In genomic region chr17:38352245-38353083, GRCh38 we compare ENCODE assay signal across 7 cellular contexts. TPM values are rescaled to one million over a fixed set of nuclear protein-coding genes. Genes with fewer than 3 reads are reported as not detected.
DNase-seq lines count a peak whose midpoint lies in the region; ATAC-seq and FAIRE-seq lines count a peak whose summit lies in the region.

No MANE protein-coding gene starts in this region.

- ATAC-seq in HG02973 (IDR thresholded peaks at IDR 0.05; ENCODE audit: unreplicated experiment), result peak; percentile 1

- peak; percentile 8 for DNase-seq in GM18507 (ENCODE audit: extremely low spot score, insufficient read length, low read depth)
- peak; percentile 30 for DNase-seq in UCSD-AML1 (lab: John Stamatoyannopoulos, UW; ENCODE audit: unreplicated experiment)
- DNase-seq in effector memory CD4-positive, alpha-beta T cell, result no peak
- peak; percentile 52 for DNase-seq in mesenchymal stem cell
- DNase-seq in cerebellar nuclear complex (lab: John Stamatoyannopoulos, UW), result no peak

- no peak overlapping the region for H2AK5ac ChIP-seq in mesenchymal stem cell (ENCODE audit: low read length, severe bottlenecking)

- H3K23ac ChIP-seq in mesenchymal stem cell (ENCODE audit: low read length in 2 of 2), result peak overlapping the region; percentile 70 to 99

- H3K18ac ChIP-seq in mesenchymal stem cell (ENCODE audit: low read depth in 1 of 2, low read length in 2 of 2), result peak overlapping the region; percentile 66 to 83

- no peak overlapping the region for H2BK5ac ChIP-seq in mesenchymal stem cell (ENCODE audit: low read depth, low read length, poor library complexity, severe bottlenecking)

- no peaks in the 10 kb centered on the region for H3K9me3 ChIP-seq in effector memory CD4-positive, alpha-beta T cell (ENCODE audit: control insufficient read depth, low read length)
- H3K9me3 ChIP-seq in mesenchymal stem cell (ENCODE audit: control insufficient read depth, low read length) (no peaks in the 10 kb centered on the region), subcutaneous abdominal adipose tissue (ENCODE audit: control insufficient read depth in 5 of 5, low read length in 5 of 5) (no peaks in the 10 kb centered on the region)

- peak overlapping the region; percentile 7 for H4K8ac ChIP-seq in mesenchymal stem cell (ENCODE audit: low read length)

- peak overlapping the region; percentile 44 for H3K27ac ChIP-seq in effector memory CD4-positive, alpha-beta T cell (ENCODE audit: insufficient read depth, low read length, poor library complexity, severe bottlenecking)
- no peak overlapping the region for H3K27ac ChIP-seq in mesenchymal stem cell (ENCODE audit: low read length, poor library complexity, severe bottlenecking)
- H3K27ac ChIP-seq in subcutaneous abdominal adipose tissue (ENCODE audit: low read depth, low read length), result peak overlapping the region; percentile 50

- peaks cover 10% of the 10 kb centered on the region for H3K79me1 ChIP-seq in mesenchymal stem cell (replicated peaks; ENCODE audit: low read length, poor library complexity, severe bottlenecking)

- H3K4me2 ChIP-seq in mesenchymal stem cell (ENCODE audit: low read length, poor library complexity, severe bottlenecking), result peak overlapping the region; percentile 76

- no peaks in the 10 kb centered on the region for H3K36me3 ChIP-seq in effector memory CD4-positive, alpha-beta T cell (ENCODE audit: control insufficient read depth, insufficient read depth, low read length)
- H3K36me3 ChIP-seq in mesenchymal stem cell (ENCODE audit: control insufficient read depth in 1 of 2, insufficient read depth in 2 of 2, low read depth in 1 of 2, low read length in 2 of 2) (no peaks in the 10 kb centered on the region), subcutaneous abdominal adipose tissue (ENCODE audit: control insufficient read depth in 5 of 5, insufficient read depth in 5 of 5, low read length in 5 of 5) (no peaks in the 10 kb centered on the region)

- peak overlapping the region; percentile 72 for H3K4me3 ChIP-seq in effector memory CD4-positive, alpha-beta T cell (ENCODE audit: insufficient read depth, low read depth, low read length, poor library complexity, severe bottlenecking)
- H3K4me3 ChIP-seq in mesenchymal stem cell (ENCODE audit: insufficient read depth in 1 of 2, low read depth in 1 of 2, low read length in 2 of 2), result peak overlapping the region; percentile 80 to 89
- peak overlapping the region; percentile 71 to 88 (median 82) for H3K4me3 ChIP-seq in subcutaneous abdominal adipose tissue (ENCODE audit: low read depth in 1 of 5, low read length in 5 of 5)

- peak overlapping the region in 1 of 2 experiments; percentile 71 for H3K14ac ChIP-seq in mesenchymal stem cell (ENCODE audit: low read length in 2 of 2)

- peak overlapping the region; percentile 39 to 70 for H3K4ac ChIP-seq in mesenchymal stem cell (ENCODE audit: low read depth in 1 of 2, low read length in 2 of 2)

- H2AFZ ChIP-seq in mesenchymal stem cell (ENCODE audit: low read depth, low read length), result peak overlapping the region; percentile 60

- H2BK12ac ChIP-seq in mesenchymal stem cell (ENCODE audit: low read length in 2 of 2), result peak overlapping the region in 1 of 2 experiments; percentile 13

- H2BK15ac ChIP-seq in mesenchymal stem cell (ENCODE audit: low read depth, poor library complexity, severe bottlenecking), result peak overlapping the region; percentile 91

- peaks cover 11% of the 10 kb centered on the region for H3K4me1 ChIP-seq in effector memory CD4-positive, alpha-beta T cell (ENCODE audit: control insufficient read depth, insufficient read depth, low read length, poor library complexity, severe bottlenecking)
- H3K4me1 ChIP-seq in mesenchymal stem cell (ENCODE audit: control insufficient read depth, insufficient read depth, low read depth, low read length) (peaks cover 8% of the 10 kb centered on the region), subcutaneous abdominal adipose tissue (ENCODE audit: control insufficient read depth in 5 of 5, insufficient read depth in 5 of 5, low read length in 5 of 5) (peaks cover 7 to 59% (median 51%) of the 10 kb centered on the region in 5 donors)

- peak overlapping the region; percentile 88 for H2BK120ac ChIP-seq in mesenchymal stem cell (ENCODE audit: low read depth, low read length)

- no peak for FAIRE-seq in GM18507 (lab: Jason Lieb, UNC)

- peak overlapping the region; percentile 39 for H4K91ac ChIP-seq in mesenchymal stem cell (ENCODE audit: low read length)

- H3K9ac ChIP-seq in mesenchymal stem cell (ENCODE audit: low read length) (peak overlapping the region; percentile 77), subcutaneous abdominal adipose tissue (ENCODE audit: low read length in 5 of 5) (peak overlapping the region; percentile 72 to 88 (median 83))

- H3K27me3 ChIP-seq in effector memory CD4-positive, alpha-beta T cell (replicated peaks; ENCODE audit: control insufficient read depth, insufficient read depth, low read length, poor library complexity, severe bottlenecking), result no peaks in the 10 kb centered on the region
- H3K27me3 ChIP-seq in mesenchymal stem cell (ENCODE audit: control insufficient read depth in 1 of 2, insufficient read depth in 1 of 2, low read length in 2 of 2) (no peaks in the 10 kb centered on the region), subcutaneous abdominal adipose tissue (ENCODE audit: control insufficient read depth in 5 of 5, insufficient read depth in 4 of 5, low read length in 5 of 5) (no peaks in the 10 kb centered on the region)

- WGBS in mesenchymal stem cell, result under 1% methylated on average over 58 of the region's 72 CpGs

RNA-seq across cellular contexts. Expression of gene SOCS7, which starts 0.8 kb away (rescaled TPM):
- 4.7 TPM for polyA plus RNA-seq in mesenchymal stem cell (2013, experiment 1 of 2)
- polyA plus RNA-seq in mesenchymal stem cell (2013, experiment 2 of 2), result 4.0 TPM

RNA-seq across cellular contexts. Expression of gene GPR179, which starts 8.7 kb away (rescaled TPM):
- not detected for polyA plus RNA-seq in mesenchymal stem cell (2013, experiment 1 of 2)
- 0.01 TPM for polyA plus RNA-seq in mesenchymal stem cell (2013, experiment 2 of 2)

RNA-seq across cellular contexts. Expression of gene MRPL45, which starts 55.5 kb away (rescaled TPM):
- 39.8 TPM for polyA plus RNA-seq in mesenchymal stem cell (2013, experiment 1 of 2)
- 40.2 TPM for polyA plus RNA-seq in mesenchymal stem cell (2013, experiment 2 of 2)

Comparison
In these comparisons a context has a peak if more than half of its experiments do, and no peak if none do; other contexts are left out.
1. DNase-seq: peak in GM18507 (single experiment), UCSD-AML1 (single experiment) and mesenchymal stem cell (single experiment); none in effector memory CD4-positive, alpha-beta T cell (0 of 3) and cerebellar nuclear complex (0 of 2).
2. Peak in every context shown above with its lines, with median percentiles within 50 percentile points of each other: H3K4me3 ChIP-seq.